21 cellular contexts compared by ENCODE assay signal in genomic region chr12:70121562-70121961, GRCh38.
DNase-seq lines count a peak whose midpoint lies in the region; ATAC-seq, FAIRE-seq and TF ChIP-seq lines count a peak whose summit lies in the region.
"Had no signal": no experiment of that assay in that cellular context is flagged by ENCODE, and none has a peak within 500 bp of the region (broad histone marks: within the 10 kb centered on the region; RNA-seq: fewer than 3 reads in every experiment).

No MANE protein-coding gene starts in this region.

- H3K4me3 Mint-ChIP-seq in activated naive CD4-positive, alpha-beta T cell treated with anti-CD3 and anti-CD28 coated beads for 36 hours = no peak overlapping the region
- H3K4me3 Mint-ChIP-seq: CD8-positive, alpha-beta memory T cell had no signal

- no peaks in the 10 kb centered on the region for H3K9me3 Mint-ChIP-seq in activated naive CD4-positive, alpha-beta T cell treated with anti-CD3 and anti-CD28 coated beads for 36 hours
- H3K9me3 Mint-ChIP-seq: CD8-positive, alpha-beta memory T cell had no signal

- no peak for TF ChIP-seq POLR2A in HCT116 (IDR thresholded peaks at IDR 0.05; ENCODE audit: borderline replicate concordance, extremely low read depth, insufficient read depth, insufficient read length)

- H3K27me3 ChIP-seq in HCT116 (ENCODE audit: insufficient read depth, low read length) (no peaks in the 10 kb centered on the region), Loucy (ENCODE audit: insufficient read depth, low read length, poor library complexity, severe bottlenecking) (no peaks in the 10 kb centered on the region), keratinocyte (ENCODE audit: control insufficient read depth, extremely low read depth, insufficient read depth, low read length) (no peaks in the 10 kb centered on the region)

- dilution Hi-C loops in keratinocyte (cut with MboI; ENCODE audit: extremely low pct_ligation_motif_present, low sequenced_read_pairs) = no loop called here

- no peak overlapping the region for H3K27ac ChIP-seq in HCT116 (ENCODE audit: low read depth, low read length)
- peak overlapping the region; percentile 45 for H3K27ac ChIP-seq in keratinocyte (ENCODE audit: control insufficient read depth, insufficient read depth, low read length)
- H3K27ac ChIP-seq: HL-60 had no signal

- H3K79me2 ChIP-seq in HCT116 (ENCODE audit: insufficient read depth, low read length) (no peaks in the 10 kb centered on the region), Loucy (ENCODE audit: insufficient read depth, low read length) (no peaks in the 10 kb centered on the region), keratinocyte (ENCODE audit: control insufficient read depth, insufficient read depth, low read length) (no peaks in the 10 kb centered on the region)

- H3K4me1 ChIP-seq in HCT116 (ENCODE audit: control insufficient read depth in 1 of 2, insufficient read depth in 2 of 2, low read length in 2 of 2) (peaks cover 0 to 6% of the 10 kb centered on the region in 2 experiments; a peak in 2 of 4 replicates), Loucy (ENCODE audit: insufficient read depth, low read length, poor library complexity, severe bottlenecking) (peaks cover 7% of the 10 kb centered on the region), keratinocyte (ENCODE audit: control insufficient read depth, extremely low read depth, insufficient read depth, low read length) (peaks cover 14% of the 10 kb centered on the region)

- no peaks in the 10 kb centered on the region for H3K9me3 ChIP-seq in HCT116 (ENCODE audit: control insufficient read depth in 1 of 2, insufficient read depth in 1 of 2, low read depth in 1 of 2, low read length in 2 of 2)
- no peaks in the 10 kb centered on the region for H3K9me3 ChIP-seq in Loucy (ENCODE audit: insufficient read depth, low read depth, low read length)
- H3K9me3 ChIP-seq in keratinocyte (ENCODE audit: control insufficient read depth, low read depth, low read length) = no peaks in the 10 kb centered on the region

- FAIRE-seq in keratinocyte (lab: Jason Lieb, UNC) = peak; percentile 41

- no peaks in the 10 kb centered on the region for H3K27me3 Mint-ChIP-seq in activated naive CD4-positive, alpha-beta T cell treated with anti-CD3 and anti-CD28 coated beads for 36 hours (ENCODE audit: low read depth)

- H2AFZ ChIP-seq in HCT116 (ENCODE audit: low read depth, low read length, poor library complexity, severe bottlenecking) (peak overlapping the region; percentile 68), Loucy (ENCODE audit: low read length) (0 out of 2 replicates have a peak overlapping the region, but pooled peaks have one; percentile 40), keratinocyte (ENCODE audit: control insufficient read depth, low read length) (no peak overlapping the region)

- RAD21 ChIA-PET in HCT116 (lab: Charles Lee; ENCODE audit: low non-redundant PET in 1 of 2, low total read pairs in 2 of 2, uncharacterized antibody in 2 of 2, unreplicated experiment in 2 of 2) = no interaction called here

- no peaks in the 10 kb centered on the region for H3K9me1 ChIP-seq in keratinocyte (ENCODE audit: control insufficient read depth, extremely low read depth, insufficient read depth, low read length)

- H4K20me1 ChIP-seq in HCT116 (ENCODE audit: insufficient read depth) (no peaks in the 10 kb centered on the region), Loucy (ENCODE audit: insufficient read depth, low read length, poor library complexity, severe bottlenecking) (no peaks in the 10 kb centered on the region), keratinocyte (ENCODE audit: control insufficient read depth, extremely low read depth, insufficient read depth, low read length) (no peaks in the 10 kb centered on the region)

- no peak overlapping the region for H3K9ac ChIP-seq in HCT116 (ENCODE audit: low read length)
- H3K9ac ChIP-seq in Loucy (ENCODE audit: low read depth, low read length, poor library complexity, severe bottlenecking) = no peak overlapping the region
- no peak overlapping the region for H3K9ac ChIP-seq in keratinocyte (ENCODE audit: control insufficient read depth, extremely low read depth, insufficient read depth, low read length)

- BruUV-seq in HCT116 (replicated peaks; lab: Mats Ljungman, UMichigan) = no TSS peak

- H3K4me1 Mint-ChIP-seq in activated naive CD4-positive, alpha-beta T cell treated with anti-CD3 and anti-CD28 coated beads for 36 hours (ENCODE audit: low read depth) = no peaks in the 10 kb centered on the region
- H3K4me1 Mint-ChIP-seq: CD8-positive, alpha-beta memory T cell had no signal

- TF ChIP-seq CTCF in HCT116 (IDR thresholded peaks at IDR 0.05 in 2 of 3, conservative IDR thresholded peaks at IDR 0.05 in 1 of 3; ENCODE audit: borderline replicate concordance in 1 of 3, insufficient read depth in 1 of 3, low read depth in 2 of 3, low read length in 2 of 3) (no peak), Loucy (conservative IDR thresholded peaks at IDR 0.05; ENCODE audit: low read length) (no peak), keratinocyte (optimal IDR thresholded peaks at IDR 0.05 in 1 of 3, IDR thresholded peaks at IDR 0.05 in 1 of 3, conservative IDR thresholded peaks at IDR 0.05 in 1 of 3; ENCODE audit: extremely low read depth in 1 of 3, insufficient read depth in 2 of 3, low read length in 3 of 3) (no peak)

- TF ChIP-seq RAD21 in HCT116 (IDR thresholded peaks at IDR 0.05; ENCODE audit: low read depth) = no peak

- DNase-seq in HCT116 (ENCODE audit: low read depth, low spot score) = no peak
- peak; percentile 8 for DNase-seq in SW480 (ENCODE audit: low spot score)
- DNase-seq in keratinocyte (ENCODE audit: low read depth, low spot score) = peak; percentile 1
- no peak for DNase-seq in hypothalamus (lab: John Stamatoyannopoulos, UW)
- no peak for DNase-seq in activated naive CD4-positive, alpha-beta T cell treated with anti-CD3 and anti-CD28 coated beads for 36 hours
- no peak for DNase-seq in 8988T
- no peak for DNase-seq in NCI-H1048 (lab: John Stamatoyannopoulos, UW)
- DNase-seq: C1 segment of cervical spinal cord; CD8-positive, alpha-beta memory T cell; DMS79 treated with DMSO at 0.1 percent for 48 hours; H7; NCI-H1417; NCI-H187; NCI-H2107; NCI-H510A treated with DMSO at 0.1 percent for 48 hours; NCI-H774; SW 1271 had no signal

- H3K27ac Mint-ChIP-seq in activated naive CD4-positive, alpha-beta T cell treated with anti-CD3 and anti-CD28 coated beads for 36 hours = no peak overlapping the region
- H3K27ac Mint-ChIP-seq: CD8-positive, alpha-beta memory T cell had no signal

- POLR2A ChIA-PET in HCT116 (lab: Charles Lee) = no interaction called here

- H3K4me3 ChIP-seq in HCT116 (replicated peaks in 1 of 2; ENCODE audit: low read depth in 1 of 2, low read length in 2 of 2) (no peak overlapping the region), Loucy (ENCODE audit: low read length, poor library complexity, severe bottlenecking) (no peak overlapping the region), keratinocyte (ENCODE audit: control insufficient read depth in 2 of 3, extremely low read depth in 1 of 3, insufficient read depth in 2 of 3, low read depth in 1 of 3, low read length in 3 of 3) (no peak overlapping the region)

- CTCF ChIA-PET in HCT116 (lab: Charles Lee) = no interaction called here
- CTCF ChIA-PET in activated naive CD4-positive, alpha-beta T cell treated with anti-CD3 and anti-CD28 coated beads for 36 hours (lab: Charles Lee) = no interaction called here

- intact Hi-C loops in HCT116 (cut with micrococcal nuclease) = no loop called here
- intact Hi-C loops in activated naive CD4-positive, alpha-beta T cell treated with anti-CD3 and anti-CD28 coated beads for 36 hours (cut with micrococcal nuclease) = no loop called here

- no peaks in the 10 kb centered on the region for H3F3A ChIP-seq in Loucy (ENCODE audit: low read depth)

- no peak overlapping the region for H3K4me2 ChIP-seq in HCT116 (ENCODE audit: low read length)
- H3K4me2 ChIP-seq in Loucy (ENCODE audit: low read depth, low read length, poor library complexity, severe bottlenecking) = no peak overlapping the region
- H3K4me2 ChIP-seq in keratinocyte (ENCODE audit: control insufficient read depth, extremely low read depth, insufficient read depth, low read depth, low read length) = peak overlapping the region; percentile 47

- no peaks in the 10 kb centered on the region for H3K36me3 Mint-ChIP-seq in activated naive CD4-positive, alpha-beta T cell treated with anti-CD3 and anti-CD28 coated beads for 36 hours (ENCODE audit: low read depth)
- H3K36me3 Mint-ChIP-seq: CD8-positive, alpha-beta memory T cell had no signal

- H3K9me2 ChIP-seq in HCT116 (ENCODE audit: insufficient read depth) (no peaks in the 10 kb centered on the region), Loucy (replicated peaks; ENCODE audit: low read depth, low read length) (no peaks in the 10 kb centered on the region)

- no peak for ATAC-seq in HCT116
- ATAC-seq: Panc1, Right ventricle myocardium inferior had no signal

- no peaks in the 10 kb centered on the region for H3K36me3 ChIP-seq in HCT116 (ENCODE audit: control insufficient read depth in 1 of 2, insufficient read depth in 2 of 2, low read length in 2 of 2)
- H3K36me3 ChIP-seq in Loucy (ENCODE audit: insufficient read depth, low read length) = no peaks in the 10 kb centered on the region
- H3K36me3 ChIP-seq in keratinocyte (ENCODE audit: control insufficient read depth in 2 of 2, extremely low read depth in 1 of 2, insufficient read depth in 2 of 2, low read length in 2 of 2) = no peaks in the 10 kb centered on the region

TF ChIP-seq in HCT116, 20 proteins besides CTCF, POLR2A, EP300 and RAD21 (continues in another document):
- TF ChIP-seq JUND (IDR thresholded peaks at IDR 0.05) (peak; percentile 36; the same call in 1 of the 2 replicates), SP1 (IDR thresholded peaks at IDR 0.05; ENCODE audit: low read depth) (peak; percentile 34; the same call in 1 of the 2 replicates), ZBTB33 (IDR thresholded peaks at IDR 0.05; ENCODE audit: extremely low read depth, insufficient replicate concordance, low read length) (no peak), FOSL1 (IDR thresholded peaks at IDR 0.05; ENCODE audit: low read depth) (0 out of 2 replicates have a peak, but pooled peaks have one; percentile 26)

Comparison
In these comparisons a context has a peak if more than half of its experiments do, and no peak if none do; other contexts are left out.
1. DNase-seq: peak in SW480 (single experiment) and keratinocyte (single experiment); none in HCT116 (single experiment), hypothalamus (0 of 51), activated naive CD4-positive, alpha-beta T cell treated with anti-CD3 and anti-CD28 coated beads for 36 hours (single experiment), 8988T (single experiment) and NCI-H1048 (single experiment).